In the genomic region with DNA sequence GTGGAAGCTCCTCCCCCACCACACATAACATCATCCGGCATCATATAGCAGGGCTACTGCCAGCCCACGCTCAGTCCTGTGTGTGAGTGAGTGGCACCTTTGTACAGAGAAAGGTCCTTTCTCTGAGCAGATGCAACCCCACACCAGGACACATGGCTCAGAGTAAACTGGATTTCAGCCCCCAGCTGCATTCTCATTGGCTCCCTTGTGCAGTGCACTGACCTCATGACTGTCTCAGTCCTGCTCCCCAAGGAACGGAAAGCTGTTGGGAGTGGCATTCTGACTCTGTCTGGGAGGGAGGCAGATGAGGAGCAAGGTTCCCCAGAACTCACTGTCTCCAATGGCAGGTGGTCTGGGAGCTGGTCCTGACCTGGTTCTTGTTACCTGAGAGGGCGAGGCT, we compare ENCODE assay signal across 1 cellular context.
TF ChIP-seq lines count a peak whose summit lies in the region.

No MANE protein-coding gene starts in this region.

TF ChIP-seq in GM23338, 12 proteins besides CTCF, POLR2A, EP300 and RAD21 (continued from another document):
- TF ChIP-seq, protein P1, sequence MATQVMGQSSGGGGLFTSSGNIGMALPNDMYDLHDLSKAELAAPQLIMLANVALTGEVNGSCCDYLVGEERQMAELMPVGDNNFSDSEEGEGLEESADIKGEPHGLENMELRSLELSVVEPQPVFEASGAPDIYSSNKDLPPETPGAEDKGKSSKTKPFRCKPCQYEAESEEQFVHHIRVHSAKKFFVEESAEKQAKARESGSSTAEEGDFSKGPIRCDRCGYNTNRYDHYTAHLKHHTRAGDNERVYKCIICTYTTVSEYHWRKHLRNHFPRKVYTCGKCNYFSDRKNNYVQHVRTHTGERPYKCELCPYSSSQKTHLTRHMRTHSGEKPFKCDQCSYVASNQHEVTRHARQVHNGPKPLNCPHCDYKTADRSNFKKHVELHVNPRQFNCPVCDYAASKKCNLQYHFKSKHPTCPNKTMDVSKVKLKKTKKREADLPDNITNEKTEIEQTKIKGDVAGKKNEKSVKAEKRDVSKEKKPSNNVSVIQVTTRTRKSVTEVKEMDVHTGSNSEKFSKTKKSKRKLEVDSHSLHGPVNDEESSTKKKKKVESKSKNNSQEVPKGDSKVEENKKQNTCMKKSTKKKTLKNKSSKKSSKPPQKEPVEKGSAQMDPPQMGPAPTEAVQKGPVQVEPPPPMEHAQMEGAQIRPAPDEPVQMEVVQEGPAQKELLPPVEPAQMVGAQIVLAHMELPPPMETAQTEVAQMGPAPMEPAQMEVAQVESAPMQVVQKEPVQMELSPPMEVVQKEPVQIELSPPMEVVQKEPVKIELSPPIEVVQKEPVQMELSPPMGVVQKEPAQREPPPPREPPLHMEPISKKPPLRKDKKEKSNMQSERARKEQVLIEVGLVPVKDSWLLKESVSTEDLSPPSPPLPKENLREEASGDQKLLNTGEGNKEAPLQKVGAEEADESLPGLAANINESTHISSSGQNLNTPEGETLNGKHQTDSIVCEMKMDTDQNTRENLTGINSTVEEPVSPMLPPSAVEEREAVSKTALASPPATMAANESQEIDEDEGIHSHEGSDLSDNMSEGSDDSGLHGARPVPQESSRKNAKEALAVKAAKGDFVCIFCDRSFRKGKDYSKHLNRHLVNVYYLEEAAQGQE (IDR thresholded peaks at IDR 0.05; ENCODE audit: unreplicated experiment), result no peak
- TF ChIP-seq EZH2phosphoT487 (IDR thresholded peaks at IDR 0.05; ENCODE audit: unreplicated experiment) (no peak), POLR2AphosphoS5 (IDR thresholded peaks at IDR 0.05; ENCODE audit: low read depth) (no peak)
- TF ChIP-seq, protein P2, sequence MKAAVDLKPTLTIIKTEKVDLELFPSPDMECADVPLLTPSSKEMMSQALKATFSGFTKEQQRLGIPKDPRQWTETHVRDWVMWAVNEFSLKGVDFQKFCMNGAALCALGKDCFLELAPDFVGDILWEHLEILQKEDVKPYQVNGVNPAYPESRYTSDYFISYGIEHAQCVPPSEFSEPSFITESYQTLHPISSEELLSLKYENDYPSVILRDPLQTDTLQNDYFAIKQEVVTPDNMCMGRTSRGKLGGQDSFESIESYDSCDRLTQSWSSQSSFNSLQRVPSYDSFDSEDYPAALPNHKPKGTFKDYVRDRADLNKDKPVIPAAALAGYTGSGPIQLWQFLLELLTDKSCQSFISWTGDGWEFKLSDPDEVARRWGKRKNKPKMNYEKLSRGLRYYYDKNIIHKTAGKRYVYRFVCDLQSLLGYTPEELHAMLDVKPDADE (IDR thresholded peaks at IDR 0.05), result no peak
TF ChIP-seq in GM23338: peak in this region for 0.
